Comparison of ENCODE assay signal across 25 cellular contexts in the genomic region with DNA sequence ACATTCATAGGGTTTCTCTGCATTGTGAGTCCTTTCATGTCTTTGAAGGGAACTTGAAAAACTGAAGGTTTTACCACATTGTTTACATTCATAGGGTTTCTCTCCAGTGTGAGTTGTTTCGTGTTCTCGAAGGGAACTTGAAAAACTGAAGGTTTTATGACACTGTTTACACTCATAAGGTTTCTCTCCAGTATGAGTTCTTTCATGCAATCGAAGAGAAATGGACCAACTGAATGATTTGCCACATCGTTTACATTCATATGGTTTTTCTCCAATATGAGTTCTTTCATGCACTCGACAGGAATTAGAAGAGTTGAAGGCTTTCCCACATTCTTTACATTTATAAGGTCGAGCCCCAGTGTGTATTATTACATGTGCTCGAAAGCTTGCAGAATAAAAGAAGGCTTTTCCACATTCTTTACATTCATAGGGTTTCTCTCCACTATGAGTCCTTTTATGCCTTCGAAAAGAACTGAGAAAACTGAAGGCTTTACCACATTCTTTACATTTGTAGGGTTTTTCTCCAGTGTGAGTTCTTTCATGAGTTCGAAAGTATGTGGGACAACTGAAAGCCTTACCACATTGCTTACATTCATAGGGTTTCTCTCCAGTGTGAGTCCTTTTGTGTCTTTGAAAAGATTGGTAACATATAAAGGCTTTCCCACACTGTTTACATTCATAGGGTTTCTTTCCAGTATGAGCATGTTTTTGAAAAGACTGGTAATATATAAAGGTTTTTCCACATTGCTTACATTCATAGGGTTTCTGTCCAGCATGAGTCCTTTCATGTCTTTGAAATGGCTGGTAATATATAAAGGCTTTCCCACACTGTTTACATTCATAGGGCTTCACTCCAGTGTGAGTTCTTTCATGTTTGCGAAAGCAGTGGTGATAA. TPM values are rescaled to one million over a fixed set of nuclear protein-coding genes. Genes with fewer than 3 reads are reported as not detected.
DNase-seq lines count a peak whose midpoint lies in the region; ATAC-seq and TF ChIP-seq lines count a peak whose summit lies in the region.
"Had no signal": no experiment of that assay in that cellular context is flagged by ENCODE, and none has a peak within 500 bp of the region (broad histone marks: within the 10 kb centered on the region; RNA-seq: fewer than 3 reads in every experiment).

No MANE protein-coding gene starts in this region.

- POLR2A ChIA-PET in HCT116 (lab: Charles Lee) = no interaction called here

- H3K4me3 ChIP-seq in HCT116 (replicated peaks in 1 of 2; ENCODE audit: low read depth in 1 of 2, low read length in 2 of 2) (no peak overlapping the region), adipocyte (ENCODE audit: low read length) (peak overlapping the region; percentile 74), hepatocyte (peak overlapping the region; percentile 33), subcutaneous abdominal adipose tissue (ENCODE audit: low read depth in 1 of 5, low read length in 5 of 5) (peak overlapping the region; percentile 30 to 60 (median 40))
- H3K4me3 ChIP-seq: left ventricle myocardium inferior, thyroid gland had no signal

- WGBS in hepatocyte (ENCODE audit: low lambda C conversion rate, missing lambda C conversion rate) = 98% methylated on average over 10 of the region's 10 CpGs

- no peaks in the 10 kb centered on the region for H3K9me2 ChIP-seq in HCT116 (ENCODE audit: insufficient read depth)
- H3K9me2 ChIP-seq in hepatocyte (replicated peaks; ENCODE audit: insufficient read depth) = no peaks in the 10 kb centered on the region

- ATAC-seq in HCT116 (no peak), GM18870 (IDR thresholded peaks at IDR 0.05; ENCODE audit: unreplicated experiment) (no peak)
- ATAC-seq: activated T-helper 17 cell treated with anti-CD3 and anti-CD28 coated beads, Interleukin-2, amount 50 U/mL, for 72 hours; right cardiac atrium; Right ventricle myocardium inferior had no signal

- H3K9me3 ChIP-seq in HCT116 (ENCODE audit: control insufficient read depth in 1 of 2, insufficient read depth in 1 of 2, low read depth in 1 of 2, low read length in 2 of 2) (peaks cover 68 to 84% of the 10 kb centered on the region in 2 experiments; a peak in 3 of 4 replicates), adipocyte (ENCODE audit: control insufficient read depth, low read length) (peaks cover 100% of the 10 kb centered on the region), hepatocyte (ENCODE audit: low read depth) (peaks cover 85% of the 10 kb centered on the region), subcutaneous abdominal adipose tissue (ENCODE audit: control insufficient read depth in 5 of 5, low read length in 5 of 5) (peaks cover 81 to 100% (median 96%) of the 10 kb centered on the region in 5 donors)

- H3K27me3 ChIP-seq in HCT116 (ENCODE audit: insufficient read depth, low read length) (no peaks in the 10 kb centered on the region), adipocyte (replicated peaks; ENCODE audit: control insufficient read depth, insufficient read depth, low read length) (no peaks in the 10 kb centered on the region), hepatocyte (no peaks in the 10 kb centered on the region), subcutaneous abdominal adipose tissue (ENCODE audit: control insufficient read depth in 5 of 5, insufficient read depth in 4 of 5, low read length in 5 of 5) (no peaks in the 10 kb centered on the region)
- H3K27me3 ChIP-seq: thyroid gland had no signal

- DNase-seq in HCT116 (ENCODE audit: low read depth, low spot score) = no peak
- no peak for DNase-seq in adipocyte (ENCODE audit: low read depth)
- no peak for DNase-seq in hepatocyte (ENCODE audit: low spot score)
- DNase-seq in NK-92 treated with Interleukin-12 subunit alpha and Interleukin-12 subunit beta, amount 100 ng/mL, for 24 hours (lab: John Stamatoyannopoulos, UW) = no peak
- DNase-seq in stimulated activated CD4-positive, alpha-beta T cell treated with anti-CD3 and anti-CD28 coated beads, Interleukin-15, amount 100 ng/mL, for 24 hours = no peak
- DNase-seq: activated CD4-positive, alpha-beta T cell treated with anti-CD3 and anti-CD28 coated beads, Interleukin-2, amount 50 U/mL, for 4 hours; activated CD4-positive, CD25-positive, alpha-beta regulatory T cell; CD4-positive, CD25-positive, alpha-beta regulatory T cell; effector CD4-positive, alpha-beta T cell; GOT3; hippocampal formation; left ventricle myocardium inferior; NCI-H1417; NCI-H2081 treated with DMSO at 0.1 percent for 48 hours; NCI-H345; NCI-H774; nephron progenitor cell; right cardiac atrium; stimulated activated naive CD4-positive, alpha-beta T cell treated with Interleukin-2 at 50 U/mL for 16 hours; thyroid gland had no signal

- no peak for TF ChIP-seq RAD21 in HCT116 (IDR thresholded peaks at IDR 0.05; ENCODE audit: low read depth)

- intact Hi-C loops in HCT116 (cut with micrococcal nuclease) = no loop called here

- H4K20me1 ChIP-seq in HCT116 (ENCODE audit: insufficient read depth) (no peaks in the 10 kb centered on the region), hepatocyte (ENCODE audit: insufficient read depth, poor library complexity, severe bottlenecking) (no peaks in the 10 kb centered on the region)

- H3K79me2 ChIP-seq in HCT116 (ENCODE audit: insufficient read depth, low read length) (peaks cover 16% of the 10 kb centered on the region), hepatocyte (peaks cover 19% of the 10 kb centered on the region)
- H3K79me2 ChIP-seq: parathyroid adenoma had no signal

- CTCF ChIA-PET in HCT116 (lab: Charles Lee) = no interaction called here

- H3K27ac ChIP-seq in HCT116 (ENCODE audit: low read depth, low read length) (no peak overlapping the region), hepatocyte (no peak overlapping the region), subcutaneous abdominal adipose tissue (ENCODE audit: low read depth, low read length) (no peak overlapping the region)
- H3K27ac ChIP-seq: left ventricle myocardium inferior, parathyroid adenoma, thyroid gland had no signal

- H3K9ac ChIP-seq in HCT116 (ENCODE audit: low read length) (no peak overlapping the region), adipocyte (ENCODE audit: low read length) (no peak overlapping the region), subcutaneous abdominal adipose tissue (ENCODE audit: low read length in 5 of 5) (no peak overlapping the region)
- H3K9ac ChIP-seq: parathyroid adenoma had no signal

- H3K4me2 ChIP-seq in HCT116 (ENCODE audit: low read length) = no peak overlapping the region
- no peak overlapping the region for H3K4me2 ChIP-seq in hepatocyte

- RAD21 ChIA-PET in HCT116 (lab: Charles Lee; ENCODE audit: low non-redundant PET in 1 of 2, low total read pairs in 2 of 2, uncharacterized antibody in 2 of 2, unreplicated experiment in 2 of 2) = no interaction called here

- H3K36me3 ChIP-seq in HCT116 (ENCODE audit: control insufficient read depth in 1 of 2, insufficient read depth in 2 of 2, low read length in 2 of 2) (peaks cover 17 to 25% of the 10 kb centered on the region in 2 experiments), adipocyte (ENCODE audit: control insufficient read depth, insufficient read depth, low read length, severe bottlenecking) (peaks cover 83% of the 10 kb centered on the region), hepatocyte (replicated peaks; ENCODE audit: insufficient read depth, low read depth) (peaks cover 46% of the 10 kb centered on the region), subcutaneous abdominal adipose tissue (ENCODE audit: control insufficient read depth in 5 of 5, insufficient read depth in 5 of 5, low read length in 5 of 5) (peaks cover 29 to 43% (median 38%) of the 10 kb centered on the region in 5 donors)

- H3K4me1 ChIP-seq in HCT116 (ENCODE audit: control insufficient read depth in 1 of 2, insufficient read depth in 2 of 2, low read length in 2 of 2) (no peaks in the 10 kb centered on the region), adipocyte (ENCODE audit: control insufficient read depth, insufficient read depth, low read length) (no peaks in the 10 kb centered on the region), hepatocyte (ENCODE audit: insufficient read depth) (no peaks in the 10 kb centered on the region), subcutaneous abdominal adipose tissue (ENCODE audit: control insufficient read depth in 5 of 5, insufficient read depth in 5 of 5, low read length in 5 of 5) (peaks cover 0 to 2% (median 0%) of the 10 kb centered on the region in 5 donors)
- H3K4me1 ChIP-seq: left ventricle myocardium inferior, parathyroid adenoma, thyroid gland had no signal

- TF ChIP-seq CTCF in HCT116 (IDR thresholded peaks at IDR 0.05 in 2 of 3, conservative IDR thresholded peaks at IDR 0.05 in 1 of 3; ENCODE audit: borderline replicate concordance in 1 of 3, insufficient read depth in 1 of 3, low read depth in 2 of 3, low read length in 2 of 3) (no peak), hepatocyte (IDR thresholded peaks at IDR 0.05; ENCODE audit: poor library complexity) (no peak)

- no peak for TF ChIP-seq POLR2A in HCT116 (IDR thresholded peaks at IDR 0.05; ENCODE audit: borderline replicate concordance, extremely low read depth, insufficient read depth, insufficient read length)

- BruUV-seq in HCT116 (replicated peaks; lab: Mats Ljungman, UMichigan) = no TSS peak

- H2AFZ ChIP-seq in HCT116 (ENCODE audit: low read depth, low read length, poor library complexity, severe bottlenecking) = no peak overlapping the region
- no peak overlapping the region for H2AFZ ChIP-seq in hepatocyte
- H2AFZ ChIP-seq: parathyroid adenoma had no signal

RNA-seq across cellular contexts. Expression of gene ZNF14, which starts 20.7 kb away (rescaled TPM):
- total RNA-seq in HCT116 (2021; ENCODE audit: unreplicated experiment) = 4.8 TPM
- 1.1 and 2.2 TPM in 2 replicates for polyA plus RNA-seq in HCT116 (2012)
- total RNA-seq in hepatocyte = 7.3 and 7.5 TPM in 2 replicates
- polyA plus RNA-seq in hepatocyte = 3.9 and 4.6 TPM in 2 replicates

RNA-seq across cellular contexts. Expression of gene ZNF101, which starts 43.5 kb away (rescaled TPM):
- total RNA-seq in HCT116 (2021; ENCODE audit: unreplicated experiment) = 12.8 TPM
- 4.2 and 5.3 TPM in 2 replicates for polyA plus RNA-seq in HCT116 (2012)
- total RNA-seq in hepatocyte = 3.3 and 5.9 TPM in 2 replicates
- 3.6 and 5.1 TPM in 2 replicates for polyA plus RNA-seq in hepatocyte

RNA-seq across cellular contexts. Expression of gene ATP13A1, which starts 48.7 kb away (rescaled TPM):
- total RNA-seq in HCT116 (2021; ENCODE audit: unreplicated experiment) (73.7 TPM), hepatocyte (53.0 and 113 TPM in 2 replicates)
- polyA plus RNA-seq in HCT116 (2012) = 60.8 and 78.1 TPM in 2 replicates
- polyA plus RNA-seq in hepatocyte = 92.0 and 97.5 TPM in 2 replicates

Comparison
In these comparisons a context has a peak if more than half of its experiments do, and no peak if none do; other contexts are left out.
1. H3K4me3 ChIP-seq: peak in adipocyte (single experiment), hepatocyte (single experiment) and subcutaneous abdominal adipose tissue (5 of 5); none in HCT116 (0 of 2).